ENCODE assay signal across 23 cellular contexts in the genomic region with DNA sequence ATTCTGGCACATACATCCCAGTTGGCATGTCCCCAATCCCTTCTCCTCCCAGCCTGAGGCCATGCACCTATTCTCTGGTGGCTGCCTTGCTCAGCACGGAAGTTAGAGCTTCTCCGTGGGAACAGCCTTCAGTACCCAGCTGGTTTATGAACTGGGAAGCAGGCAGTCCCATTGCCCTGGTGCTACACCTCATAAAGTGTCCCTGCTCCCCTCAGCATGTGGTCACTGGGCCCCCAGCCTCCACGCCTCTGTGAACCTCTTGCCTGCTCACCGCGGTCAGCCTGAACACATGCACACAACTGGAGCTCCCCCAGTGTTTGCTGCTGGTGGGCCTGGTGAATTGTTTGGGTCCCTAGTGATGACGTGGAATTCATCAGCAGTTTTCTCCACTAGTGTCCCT.
DNase-seq lines count a peak whose midpoint lies in the region; ATAC-seq and TF ChIP-seq lines count a peak whose summit lies in the region.
"Had no signal": no experiment of that assay in that cellular context is flagged by ENCODE, and none has a peak within 500 bp of the region (broad histone marks: within the 10 kb centered on the region; RNA-seq: fewer than 3 reads in every experiment).

No MANE protein-coding gene starts in this region.

- H4K91ac ChIP-seq in neuronal stem cell (ENCODE audit: low read depth, low read length, poor library complexity), result no peak overlapping the region

- H3K9me3 ChIP-seq in A673 (ENCODE audit: low read depth, low read length, poor library complexity, severe bottlenecking), result no peaks in the 10 kb centered on the region
- H3K9me3 ChIP-seq in neuronal stem cell (replicated peaks in 1 of 2; ENCODE audit: control insufficient read depth in 2 of 2, insufficient read depth in 1 of 2, low read depth in 1 of 2, low read length in 2 of 2), result no peaks in the 10 kb centered on the region
- H3K9me3 ChIP-seq: BE2C had no signal

- DNase-seq in NCI-H1092 treated with DMSO at 0.1 percent for 48 hours (lab: John Stamatoyannopoulos, UW) (peak; percentile 39), NCI-H1092 (lab: John Stamatoyannopoulos, UW) (no peak), A673 (ENCODE audit: low spot score) (peak; percentile 37), NCI-H69 (lab: John Stamatoyannopoulos, UW) (peak; percentile 75), neuronal stem cell (ENCODE audit: low spot score) (no peak), NCI-H1694 treated with DMSO at 0.1 percent for 48 hours (lab: John Stamatoyannopoulos, UW) (no peak)
- DNase-seq: ACHN; BE2C; CD8-positive, alpha-beta memory T cell; DMS 273 treated with DMSO at 0.1 percent for 48 hours; DMS79; GF-D8; Kasumi-1; MV-4-11; NCI-H524 treated with DMSO at 0.1 percent for 48 hours; NCI-H82; SHP77 treated with DMSO at 0.1 percent for 48 hours had no signal

- H3K27ac ChIP-seq in A673 (ENCODE audit: low read depth, low read length, poor library complexity, severe bottlenecking) (no peak overlapping the region), neuronal stem cell (replicated peaks; ENCODE audit: low read length) (no peak overlapping the region)
- H3K27ac ChIP-seq: 22Rv1, HL-60 had no signal

- H3K9ac ChIP-seq in neuronal stem cell (ENCODE audit: low read depth, low read length, poor library complexity), result no peak overlapping the region

- H3K14ac ChIP-seq in neuronal stem cell (ENCODE audit: low read length), result no peak overlapping the region

- H3K4me3 ChIP-seq in A673 (ENCODE audit: low read depth, low read length, poor library complexity, severe bottlenecking), result no peak overlapping the region
- no peak overlapping the region for H3K4me3 ChIP-seq in neuronal stem cell (ENCODE audit: low read length in 2 of 2)
- H3K4me3 ChIP-seq: K562 had no signal

- no TSS peak for BruUV-seq in A673 (replicated peaks; lab: Mats Ljungman, UMichigan)

- H3K36me3 ChIP-seq in A673 (ENCODE audit: insufficient read depth, low read length, poor library complexity, severe bottlenecking), result no peaks in the 10 kb centered on the region
- H3K36me3 ChIP-seq in neuronal stem cell (replicated peaks in 1 of 2; ENCODE audit: control insufficient read depth in 2 of 2, insufficient read depth in 2 of 2, low read length in 2 of 2), result peaks cover 0 to 1% of the 10 kb centered on the region in 2 donors
- H3K36me3 ChIP-seq: BE2C had no signal

- no peak overlapping the region for H2BK120ac ChIP-seq in neuronal stem cell (ENCODE audit: low read depth, low read length)

- no peak overlapping the region for H3K23ac ChIP-seq in neuronal stem cell (ENCODE audit: low read depth, low read length, poor library complexity)

- H2BK15ac ChIP-seq in neuronal stem cell (ENCODE audit: low read length), result no peak overlapping the region

- POLR2A ChIA-PET in A673 (lab: Charles Lee; ENCODE audit: low non-redundant PET), result no interaction called here

- WGBS in neuronal stem cell (ENCODE audit: extremely low coverage in 2 of 2, insufficient read length in 2 of 2, insufficient replicate concordance in 1 of 2), 2 donors, result no CpG with 5 or more reads among the region's 6 CpGs

- intact Hi-C loops in A673 (cut with micrococcal nuclease; ENCODE audit: unreplicated experiment), result no loop called here

- CTCF ChIA-PET in A673 (lab: Charles Lee), result no interaction called here

- H4K8ac ChIP-seq in neuronal stem cell (ENCODE audit: low read depth, low read length), result no peak overlapping the region

- no peak overlapping the region for H3K4me2 ChIP-seq in neuronal stem cell (ENCODE audit: insufficient read depth, low read length, poor library complexity, severe bottlenecking)

- H3K27me3 ChIP-seq in A673 (replicated peaks; ENCODE audit: insufficient read depth, low read depth, low read length, poor library complexity), result no peaks in the 10 kb centered on the region
- H3K27me3 ChIP-seq in neuronal stem cell (ENCODE audit: control insufficient read depth in 3 of 3, insufficient read depth in 3 of 3, low read depth in 1 of 3, low read length in 3 of 3), result no peaks in the 10 kb centered on the region
- H3K27me3 ChIP-seq: BE2C had no signal

- H3K18ac ChIP-seq in neuronal stem cell (ENCODE audit: low read length), result peak overlapping the region; percentile 23

- no peak overlapping the region for H3K4ac ChIP-seq in neuronal stem cell (ENCODE audit: low read length)

- no peak for TF ChIP-seq CTCF in A673 (conservative IDR thresholded peaks at IDR 0.05; ENCODE audit: low read depth, low read length)

- H3K79me1 ChIP-seq in neuronal stem cell (ENCODE audit: low read depth, low read length), result no peaks in the 10 kb centered on the region

- no peak for ATAC-seq in GM18868 (IDR thresholded peaks at IDR 0.05; ENCODE audit: unreplicated experiment)
- ATAC-seq: HCT116, K562, Panc1 had no signal

- H2AFZ ChIP-seq in neuronal stem cell (ENCODE audit: low read length), result no peak overlapping the region

- H2BK12ac ChIP-seq in neuronal stem cell (ENCODE audit: low read length), result no peak overlapping the region

- H2BK5ac ChIP-seq in neuronal stem cell (ENCODE audit: low read length), result no peak overlapping the region

- H2AK5ac ChIP-seq in neuronal stem cell (ENCODE audit: low read depth, low read length), result no peak overlapping the region

- peaks cover 8% of the 10 kb centered on the region for H3K4me1 ChIP-seq in A673 (ENCODE audit: insufficient read depth, low read length, poor library complexity, severe bottlenecking)
- peaks cover 0 to 2% of the 10 kb centered on the region in 2 donors for H3K4me1 ChIP-seq in neuronal stem cell (ENCODE audit: control insufficient read depth in 2 of 2, insufficient read depth in 1 of 2, low read depth in 1 of 2, low read length in 2 of 2)
- H3K4me1 ChIP-seq: BE2C had no signal

Comparison
In these comparisons a context has a peak if more than half of its experiments do, and no peak if none do; other contexts are left out.
1. DNase-seq: peak in NCI-H1092 treated with DMSO at 0.1 percent for 48 hours (single experiment), A673 (single experiment) and NCI-H69 (single experiment); none in NCI-H1092 (single experiment), neuronal stem cell (single experiment) and NCI-H1694 treated with DMSO at 0.1 percent for 48 hours (single experiment).